9 cellular contexts compared by ENCODE assay signal in the genomic region with DNA sequence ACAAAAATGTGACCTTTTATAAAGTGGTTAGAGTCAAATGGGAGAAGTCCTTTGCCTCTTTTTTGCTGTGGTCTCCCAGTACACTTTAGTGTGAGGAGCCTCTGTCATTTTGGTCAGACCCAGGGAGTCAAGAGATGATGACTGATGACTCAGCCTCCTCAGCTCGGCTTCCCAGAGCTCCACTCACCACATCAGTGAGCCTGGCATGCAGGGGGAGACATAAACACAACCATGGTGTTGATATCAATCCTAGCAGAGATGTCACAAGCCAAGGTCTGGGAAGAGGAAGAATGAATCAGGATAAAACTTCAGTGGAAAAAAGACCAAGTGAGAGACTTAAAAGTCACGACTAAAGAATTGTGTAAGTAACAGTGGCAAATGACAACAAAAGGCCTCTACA. TPM values are rescaled to one million over a fixed set of nuclear protein-coding genes. Genes with fewer than 3 reads are reported as not detected.
DNase-seq lines count a peak whose midpoint lies in the region; ATAC-seq, FAIRE-seq and TF ChIP-seq lines count a peak whose summit lies in the region.
"Had no signal": no experiment of that assay in that cellular context is flagged by ENCODE, and none has a peak within 500 bp of the region (broad histone marks: within the 10 kb centered on the region; RNA-seq: fewer than 3 reads in every experiment).

No MANE protein-coding gene starts in this region.

- H3K4me2 ChIP-seq in astrocyte (ENCODE audit: low read length): peak overlapping the region; percentile 65

- no peak for ATAC-seq in GM19324 (IDR thresholded peaks at IDR 0.05; ENCODE audit: low FRiP score, unreplicated experiment)
- ATAC-seq in GM21737 (IDR thresholded peaks at IDR 0.05; ENCODE audit: unreplicated experiment): no peak
- ATAC-seq in GM21381 (IDR thresholded peaks at IDR 0.05; ENCODE audit: unreplicated experiment): no peak
- no peak for ATAC-seq in HG03469 (IDR thresholded peaks at IDR 0.05; ENCODE audit: unreplicated experiment)
- ATAC-seq: GM12878 had no signal

- H3K27ac ChIP-seq in astrocyte (ENCODE audit: low read depth, low read length): peak overlapping the region; percentile 94

- peaks cover 7% of the 10 kb centered on the region for H3K9me3 Mint-ChIP-seq in astrocyte (ENCODE audit: unreplicated experiment)

- H2AFZ ChIP-seq in astrocyte (ENCODE audit: low read depth, low read length): no peak overlapping the region

- no peaks in the 10 kb centered on the region for H3K27me3 Mint-ChIP-seq in astrocyte (ENCODE audit: low read depth, unreplicated experiment)

- H3K4me1 ChIP-seq in astrocyte (ENCODE audit: insufficient read depth, low read length): peaks cover 28% of the 10 kb centered on the region

- H3K9me3 ChIP-seq in astrocyte (ENCODE audit: insufficient read depth, low read depth, low read length): no peaks in the 10 kb centered on the region

- no peak for TF ChIP-seq CTCF in astrocyte (IDR thresholded peaks at IDR 0.05; ENCODE audit: insufficient read depth, low read depth, low read length)

- H4K20me1 ChIP-seq in astrocyte (ENCODE audit: insufficient read depth, low read length): no peaks in the 10 kb centered on the region

- H3K79me2 ChIP-seq in astrocyte (ENCODE audit: insufficient read depth, low read length): no peaks in the 10 kb centered on the region

- peaks cover 3% of the 10 kb centered on the region for H3K36me3 Mint-ChIP-seq in astrocyte (ENCODE audit: low read depth, unreplicated experiment)

- no peaks in the 10 kb centered on the region for H3K27me3 ChIP-seq in astrocyte (ENCODE audit: insufficient read depth, low read length)

- no peaks in the 10 kb centered on the region for H3K36me3 ChIP-seq in astrocyte (ENCODE audit: insufficient read depth, low read length)

- peak overlapping the region; percentile 64 for H3K9ac ChIP-seq in astrocyte (ENCODE audit: low read length)

- no peak overlapping the region for H3K4me3 ChIP-seq in astrocyte (ENCODE audit: insufficient read depth, low read depth, low read length)
- H3K4me3 ChIP-seq: GM12878 had no signal

- H3K27ac Mint-ChIP-seq in astrocyte (ENCODE audit: unreplicated experiment): peak overlapping the region; percentile 83

- peak; percentile 100 for FAIRE-seq in astrocyte (lab: Jason Lieb, UNC)
- FAIRE-seq: GM12878 had no signal

- DNase-seq in AG08395 (ENCODE audit: low spot score) (peak; percentile 92), HPDE6-E6E7 (ENCODE audit: extremely low spot score) (peak; percentile 72), astrocyte (ENCODE audit: low read depth) (peak; percentile 100), kidney tubule cell (ENCODE audit: low spot score) (peak; percentile 100)

- peaks cover 31% of the 10 kb centered on the region for H3K4me1 Mint-ChIP-seq in astrocyte (ENCODE audit: low read depth, unreplicated experiment)

- no peak overlapping the region for H3K4me3 Mint-ChIP-seq in astrocyte (ENCODE audit: unreplicated experiment)

RNA-seq across cellular contexts. Expression of a gene that starts 50.1 kb away (rescaled TPM):
- total RNA-seq in astrocyte: 38.2 and 41.4 TPM in 2 replicates
